ENCODE assay signal across 1 cellular context in the genomic region with DNA sequence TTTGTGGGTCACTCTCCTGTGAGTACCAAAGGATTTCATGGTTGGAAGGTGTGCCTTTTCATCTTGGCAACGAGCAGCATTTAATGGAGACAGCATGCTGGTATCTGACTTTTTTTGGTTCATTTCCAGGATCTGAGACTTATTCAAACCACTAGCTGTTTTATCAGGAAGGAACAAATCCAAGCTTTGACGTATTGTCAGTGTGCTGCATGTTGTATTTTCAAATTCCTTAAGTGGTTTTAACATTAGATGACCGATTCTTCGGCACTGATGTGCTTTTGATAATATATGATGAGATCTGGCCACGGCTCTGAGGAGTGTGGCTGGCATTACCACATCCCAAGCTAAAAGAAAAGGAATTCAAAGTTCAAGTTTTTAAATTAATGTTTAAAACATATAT.
TF ChIP-seq lines count a peak whose summit lies in the region.

No MANE protein-coding gene starts in this region.

TF ChIP-seq in K562, 482 proteins besides CTCF, POLR2A, EP300 and RAD21:
- TF ChIP-seq MYBL2 (IDR thresholded peaks at IDR 0.05; ENCODE audit: low read depth): no peak
- TF ChIP-seq MYBL2 (CRISPR knock-in tag; IDR thresholded peaks at IDR 0.05; ENCODE audit: borderline replicate concordance): no peak
- no peak for TF ChIP-seq ZNF175 (CRISPR knock-in tag; IDR thresholded peaks at IDR 0.05; ENCODE audit: low read depth)
- no peak for TF ChIP-seq TBL1XR1 (IDR thresholded peaks at IDR 0.05; ENCODE audit: low read length in 2 of 2)
- no peak for TF ChIP-seq ZNF134 (CRISPR knock-in tag; conservative IDR thresholded peaks at IDR 0.05)
- TF ChIP-seq, protein P1, sequence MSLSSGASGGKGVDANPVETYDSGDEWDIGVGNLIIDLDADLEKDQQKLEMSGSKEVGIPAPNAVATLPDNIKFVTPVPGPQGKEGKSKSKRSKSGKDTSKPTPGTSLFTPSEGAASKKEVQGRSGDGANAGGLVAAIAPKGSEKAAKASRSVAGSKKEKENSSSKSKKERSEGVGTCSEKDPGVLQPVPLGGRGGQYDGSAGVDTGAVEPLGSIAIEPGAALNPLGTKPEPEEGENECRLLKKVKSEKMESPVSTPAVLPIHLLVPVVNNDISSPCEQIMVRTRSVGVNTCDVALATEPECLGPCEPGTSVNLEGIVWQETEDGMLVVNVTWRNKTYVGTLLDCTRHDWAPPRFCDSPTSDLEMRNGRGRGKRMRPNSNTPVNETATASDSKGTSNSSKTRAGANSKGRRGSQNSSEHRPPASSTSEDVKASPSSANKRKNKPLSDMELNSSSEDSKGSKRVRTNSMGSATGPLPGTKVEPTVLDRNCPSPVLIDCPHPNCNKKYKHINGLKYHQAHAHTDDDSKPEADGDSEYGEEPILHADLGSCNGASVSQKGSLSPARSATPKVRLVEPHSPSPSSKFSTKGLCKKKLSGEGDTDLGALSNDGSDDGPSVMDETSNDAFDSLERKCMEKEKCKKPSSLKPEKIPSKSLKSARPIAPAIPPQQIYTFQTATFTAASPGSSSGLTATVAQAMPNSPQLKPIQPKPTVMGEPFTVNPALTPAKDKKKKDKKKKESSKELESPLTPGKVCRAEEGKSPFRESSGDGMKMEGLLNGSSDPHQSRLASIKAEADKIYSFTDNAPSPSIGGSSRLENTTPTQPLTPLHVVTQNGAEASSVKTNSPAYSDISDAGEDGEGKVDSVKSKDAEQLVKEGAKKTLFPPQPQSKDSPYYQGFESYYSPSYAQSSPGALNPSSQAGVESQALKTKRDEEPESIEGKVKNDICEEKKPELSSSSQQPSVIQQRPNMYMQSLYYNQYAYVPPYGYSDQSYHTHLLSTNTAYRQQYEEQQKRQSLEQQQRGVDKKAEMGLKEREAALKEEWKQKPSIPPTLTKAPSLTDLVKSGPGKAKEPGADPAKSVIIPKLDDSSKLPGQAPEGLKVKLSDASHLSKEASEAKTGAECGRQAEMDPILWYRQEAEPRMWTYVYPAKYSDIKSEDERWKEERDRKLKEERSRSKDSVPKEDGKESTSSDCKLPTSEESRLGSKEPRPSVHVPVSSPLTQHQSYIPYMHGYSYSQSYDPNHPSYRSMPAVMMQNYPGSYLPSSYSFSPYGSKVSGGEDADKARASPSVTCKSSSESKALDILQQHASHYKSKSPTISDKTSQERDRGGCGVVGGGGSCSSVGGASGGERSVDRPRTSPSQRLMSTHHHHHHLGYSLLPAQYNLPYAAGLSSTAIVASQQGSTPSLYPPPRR (CRISPR knock-in tag; IDR thresholded peaks at IDR 0.05; ENCODE audit: borderline replicate concordance): no peak
- TF ChIP-seq ZNF431 (CRISPR knock-in tag; IDR thresholded peaks at IDR 0.05): no peak
- TF ChIP-seq FOXM1 (IDR thresholded peaks at IDR 0.05; ENCODE audit: low read depth): no peak
- TF ChIP-seq FOXM1 (CRISPR knock-in tag; IDR thresholded peaks at IDR 0.05; ENCODE audit: low read depth): no peak
- no peak for TF ChIP-seq SMARCA5 (IDR thresholded peaks at IDR 0.05)
- no peak for TF ChIP-seq TCFL5 (CRISPR knock-in tag; conservative IDR thresholded peaks at IDR 0.05)
- no peak for TF ChIP-seq MYC (IDR thresholded peaks at IDR 0.05; ENCODE audit: low read depth, low read length)
- no peak for TF ChIP-seq MYC (CRISPR knock-in tag; IDR thresholded peaks at IDR 0.05; ENCODE audit: borderline replicate concordance, low read depth)
- TF ChIP-seq POLR2G (IDR thresholded peaks at IDR 0.05; ENCODE audit: low read depth, low read length): no peak
